ENCODE assay signal across 8 cellular contexts in the genomic region with DNA sequence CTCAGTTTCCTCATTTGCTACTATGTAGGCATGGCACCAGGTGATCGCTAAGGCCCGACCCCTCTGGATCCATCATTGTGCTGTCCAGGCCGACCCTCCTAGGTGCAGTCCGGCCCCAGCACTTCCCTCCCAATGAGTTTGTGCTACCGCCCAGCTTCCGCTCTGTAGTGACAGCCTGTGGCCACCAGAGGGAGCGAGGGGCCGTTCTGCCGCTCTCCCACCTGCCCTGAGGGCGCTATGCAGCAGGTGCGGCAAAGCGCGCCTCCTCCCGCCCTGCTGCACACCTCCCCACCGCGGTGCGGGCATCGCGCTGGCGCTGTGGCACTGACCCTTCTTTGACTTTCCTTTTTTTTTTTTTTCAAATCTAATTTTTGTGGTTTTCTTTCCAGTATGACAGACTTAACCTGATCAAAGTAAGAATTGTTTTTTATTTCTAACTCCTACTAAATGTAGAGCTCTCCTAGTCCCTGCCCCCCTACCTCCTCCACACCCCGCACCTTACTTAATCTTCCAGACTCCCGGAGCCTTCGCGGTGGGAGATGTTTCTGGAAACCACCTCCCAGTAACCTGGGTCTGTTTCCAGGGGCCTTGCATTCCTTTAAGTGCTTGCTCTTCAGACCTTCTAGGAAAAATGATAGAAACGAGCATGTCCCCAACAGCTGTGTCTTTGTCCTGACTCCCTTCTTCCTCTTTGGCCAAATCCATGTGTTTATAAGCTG.
DNase-seq lines count a peak whose midpoint lies in the region; ATAC-seq and TF ChIP-seq lines count a peak whose summit lies in the region.

No MANE protein-coding gene starts in this region.

- intact Hi-C loops in head of caudate nucleus (cut with DNase I) (no loop called here), psoas muscle (cut with DNase I) (loop anchor here (1.0 to 5.0 kb wide), 2 partner anchors 127 to 132 kb away; no protein-coding TSS in a partner anchor)

- no peaks in the 10 kb centered on the region for H3K36me3 ChIP-seq in psoas muscle (ENCODE audit: insufficient read depth in 1 of 2, low read depth in 1 of 2)

- H3K27ac ChIP-seq in psoas muscle, result no peak overlapping the region

- no peaks in the 10 kb centered on the region for H3K4me1 ChIP-seq in psoas muscle

- DNase-seq in COR-L47 (lab: John Stamatoyannopoulos, UW), result peak; percentile 81
- peak; percentile 41 for DNase-seq in RKO (ENCODE audit: low spot score)
- DNase-seq in activated effector memory CD4-positive, alpha-beta T cell treated with Interleukin-2 at 50 U/mL for 16 hours, result peak; percentile 48
- DNase-seq in head of caudate nucleus, result peak; percentile 37 to 85 (median 70)
- peak; percentile 49 to 75 for DNase-seq in psoas muscle

- H3K27me3 ChIP-seq in psoas muscle (ENCODE audit: insufficient read depth in 3 of 3, low read length in 2 of 3), result peaks cover 0 to 12% (median 0%) of the 10 kb centered on the region in 3 donors

- peak; percentile 91 for TF ChIP-seq CTCF in psoas muscle (IDR thresholded peaks at IDR 0.05)

- peak; percentile 79 for ATAC-seq in GM19468 (IDR thresholded peaks at IDR 0.05; ENCODE audit: extremely low read depth, unreplicated experiment)
- ATAC-seq in HG03575 (IDR thresholded peaks at IDR 0.05; ENCODE audit: extremely low read depth, insufficient number of reproducible peaks, low FRiP score, unreplicated experiment), result peak; percentile 74
- ATAC-seq in psoas muscle, result peak; percentile 80 to 88 (median 86)
- ATAC-seq in HG03457 (IDR thresholded peaks at IDR 0.05; ENCODE audit: unreplicated experiment), result no peak

- no peak overlapping the region for H3K4me3 ChIP-seq in psoas muscle

- WGBS in psoas muscle, 3 donors, result 11 to 14% (median 12%) methylated on average over 25 of the region's 25 CpGs

- H3K9me3 ChIP-seq in psoas muscle, result no peaks in the 10 kb centered on the region
